21 cellular contexts compared by ENCODE assay signal in genomic region chr6:119108076-119108475, GRCh38. TPM values are rescaled to one million over a fixed set of nuclear protein-coding genes. Genes with fewer than 3 reads are reported as not detected.
A peak's percentile ranks its signal among the peaks of the same experiment; 100 is the strongest.
DNase-seq lines count a peak whose midpoint lies in the region; ATAC-seq and TF ChIP-seq lines count a peak whose summit lies in the region.
"Had no signal": no experiment of that assay in that cellular context is flagged by ENCODE, and none has a peak within 500 bp of the region (broad histone marks: within the 10 kb centered on the region; RNA-seq: fewer than 3 reads in every experiment).

No MANE protein-coding gene starts in this region.

- no peaks in the 10 kb centered on the region for H3K9me3 ChIP-seq in GM23248 (ENCODE audit: low read depth)
- H3K9me3 ChIP-seq: BLaER1, Caco-2 had no signal

- peak overlapping the region; percentile 5 for H3K27ac Mint-ChIP-seq in activated T-cell treated with anti-CD3 and anti-CD28 coated beads, Interleukin-2, amount 50 U/mL, for 24 hours
- peak overlapping the region; percentile 45 for H3K27ac Mint-ChIP-seq in activated T-helper 1 cell treated with anti-CD3 and anti-CD28 coated beads, Interleukin-12 subunit alpha, Interleukin-12 subunit beta, Interleukin-2, Interleukin-4 antibody, amounts not matched to agents 30 ng/mL and 10 ng/mL and 1 ng/mL, durations not matched to agents 14 hours and 24 hours and 36 hours
- peak overlapping the region; percentile 33 for H3K27ac Mint-ChIP-seq in endothelial cell (ENCODE audit: unreplicated experiment)
- H3K27ac Mint-ChIP-seq: B cell; CD8-positive, alpha-beta T cell; GM23338; H9 had no signal

- no peaks in the 10 kb centered on the region for H3K9me3 Mint-ChIP-seq in activated T-cell treated with anti-CD3 and anti-CD28 coated beads, Interleukin-2, amount 50 U/mL, for 24 hours
- no peaks in the 10 kb centered on the region for H3K9me3 Mint-ChIP-seq in activated T-helper 1 cell treated with anti-CD3 and anti-CD28 coated beads, Interleukin-12 subunit alpha, Interleukin-12 subunit beta, Interleukin-2, Interleukin-4 antibody, amounts not matched to agents 30 ng/mL and 10 ng/mL and 1 ng/mL, durations not matched to agents 14 hours and 24 hours and 36 hours
- no peaks in the 10 kb centered on the region for H3K9me3 Mint-ChIP-seq in endothelial cell (ENCODE audit: unreplicated experiment)
- H3K9me3 Mint-ChIP-seq: CD8-positive, alpha-beta T cell; GM23338; H9 had no signal

- H3K9ac ChIP-seq in GM23248: no peak overlapping the region
- H3K9ac ChIP-seq: BLaER1 had no signal

- H3K4me2 ChIP-seq in GM23248 (ENCODE audit: unreplicated experiment): no peak overlapping the region
- H3K4me2 ChIP-seq: BLaER1, GM23338 had no signal

- no peaks in the 10 kb centered on the region for H3K36me3 Mint-ChIP-seq in activated T-cell treated with anti-CD3 and anti-CD28 coated beads, Interleukin-2, amount 50 U/mL, for 24 hours (ENCODE audit: low read depth)
- no peaks in the 10 kb centered on the region for H3K36me3 Mint-ChIP-seq in activated T-helper 1 cell treated with anti-CD3 and anti-CD28 coated beads, Interleukin-12 subunit alpha, Interleukin-12 subunit beta, Interleukin-2, Interleukin-4 antibody, amounts not matched to agents 30 ng/mL and 10 ng/mL and 1 ng/mL, durations not matched to agents 14 hours and 24 hours and 36 hours (ENCODE audit: low read depth)
- no peaks in the 10 kb centered on the region for H3K36me3 Mint-ChIP-seq in endothelial cell (ENCODE audit: low read depth, unreplicated experiment)
- H3K36me3 Mint-ChIP-seq: CD4-positive, CD25-positive, alpha-beta regulatory T cell; CD8-positive, alpha-beta T cell had no signal

- H3K27me3 Mint-ChIP-seq in activated T-cell treated with anti-CD3 and anti-CD28 coated beads, Interleukin-2, amount 50 U/mL, for 24 hours: no peaks in the 10 kb centered on the region
- H3K27me3 Mint-ChIP-seq in activated T-helper 1 cell treated with anti-CD3 and anti-CD28 coated beads, Interleukin-12 subunit alpha, Interleukin-12 subunit beta, Interleukin-2, Interleukin-4 antibody, amounts not matched to agents 30 ng/mL and 10 ng/mL and 1 ng/mL, durations not matched to agents 14 hours and 24 hours and 36 hours (ENCODE audit: insufficient read depth): no peaks in the 10 kb centered on the region
- H3K27me3 Mint-ChIP-seq in endothelial cell (ENCODE audit: unreplicated experiment): peaks cover 2% of the 10 kb centered on the region
- H3K27me3 Mint-ChIP-seq: CD4-positive, CD25-positive, alpha-beta regulatory T cell had no signal

- H3K27me3 ChIP-seq in GM23248 (replicated peaks; ENCODE audit: insufficient read depth): no peaks in the 10 kb centered on the region
- H3K27me3 ChIP-seq: BLaER1 had no signal

- no peak overlapping the region for H3K27ac ChIP-seq in GM23248
- H3K27ac ChIP-seq: 22Rv1, BLaER1, C4-2B had no signal

- H3K4me3 Mint-ChIP-seq in activated T-cell treated with anti-CD3 and anti-CD28 coated beads, Interleukin-2, amount 50 U/mL, for 24 hours: no peak overlapping the region
- H3K4me3 Mint-ChIP-seq in activated T-helper 1 cell treated with anti-CD3 and anti-CD28 coated beads, Interleukin-12 subunit alpha, Interleukin-12 subunit beta, Interleukin-2, Interleukin-4 antibody, amounts not matched to agents 30 ng/mL and 10 ng/mL and 1 ng/mL, durations not matched to agents 14 hours and 24 hours and 36 hours: no peak overlapping the region
- no peak overlapping the region for H3K4me3 Mint-ChIP-seq in endothelial cell (ENCODE audit: unreplicated experiment)
- H3K4me3 Mint-ChIP-seq: B cell; CD4-positive, CD25-positive, alpha-beta regulatory T cell; CD8-positive, alpha-beta T cell; GM23338; H9 had no signal

- no peaks in the 10 kb centered on the region for H3K36me3 ChIP-seq in GM23248 (ENCODE audit: low read depth)
- H3K36me3 ChIP-seq: BLaER1 had no signal

- no peaks in the 10 kb centered on the region for H3K9me2 ChIP-seq in GM23248 (ENCODE audit: insufficient read depth)

- intact Hi-C loops in activated T-helper 1 cell treated with anti-CD3 and anti-CD28 coated beads, Interleukin-12 subunit alpha, Interleukin-12 subunit beta, Interleukin-2, Interleukin-4 antibody, amounts not matched to agents 30 ng/mL and 10 ng/mL and 1 ng/mL, durations not matched to agents 14 hours and 24 hours and 36 hours (cut with micrococcal nuclease): no loop called here
- intact Hi-C loops in Right ventricle myocardium inferior (cut with DNase I): no loop called here

- 48 to 54% methylated on average over 3 of the region's 3 CpGs for WGBS in GM23248 (ENCODE audit: low coverage in 1 of 2, low lambda C conversion rate in 2 of 2, missing lambda C conversion rate in 2 of 2), 2 experiments

- no peak overlapping the region for H3K4me3 ChIP-seq in GM23248
- H3K4me3 ChIP-seq: BLaER1, GM23338 had no signal

- no peaks in the 10 kb centered on the region for H4K20me1 ChIP-seq in GM23248 (ENCODE audit: insufficient read depth)
- H4K20me1 ChIP-seq: BLaER1 had no signal

- H3K4me1 ChIP-seq in GM23248 (ENCODE audit: insufficient read depth): peaks cover 15% of the 10 kb centered on the region
- H3K4me1 ChIP-seq: BLaER1, Caco-2 had no signal

- H3K4me1 Mint-ChIP-seq in activated T-cell treated with anti-CD3 and anti-CD28 coated beads, Interleukin-2, amount 50 U/mL, for 24 hours (ENCODE audit: low read depth): peaks cover 37% of the 10 kb centered on the region
- peaks cover 14% of the 10 kb centered on the region for H3K4me1 Mint-ChIP-seq in activated T-helper 1 cell treated with anti-CD3 and anti-CD28 coated beads, Interleukin-12 subunit alpha, Interleukin-12 subunit beta, Interleukin-2, Interleukin-4 antibody, amounts not matched to agents 30 ng/mL and 10 ng/mL and 1 ng/mL, durations not matched to agents 14 hours and 24 hours and 36 hours (ENCODE audit: low read depth)
- H3K4me1 Mint-ChIP-seq in endothelial cell (ENCODE audit: unreplicated experiment): peaks cover 18% of the 10 kb centered on the region

- in situ Hi-C loops in GM23248 (cut with MboI): loop anchor here (25.0 kb wide), 1 partner anchor 821 kb away; no protein-coding TSS in a partner anchor

- no peaks in the 10 kb centered on the region for H3F3A ChIP-seq in GM23248 (ENCODE audit: insufficient read depth)

- no peak for ATAC-seq in Right ventricle myocardium inferior
- ATAC-seq: CD8-positive, alpha-beta T cell; GM23338; HCT116 had no signal

- H3K79me2 ChIP-seq in GM23248 (ENCODE audit: insufficient read depth): no peaks in the 10 kb centered on the region

- TF ChIP-seq CTCF in endothelial cell (IDR thresholded peaks at IDR 0.05; ENCODE audit: unreplicated experiment): no peak

- no peak overlapping the region for H2AFZ ChIP-seq in GM23248
- H2AFZ ChIP-seq: GM23338 had no signal

- DNase-seq in DMS53 (lab: John Stamatoyannopoulos, UW) (peak; percentile 69), DMS53 treated with DMSO at 0.1 percent for 48 hours (lab: John Stamatoyannopoulos, UW; ENCODE audit: unreplicated experiment) (no peak), endothelial cell (ENCODE audit: low spot score) (no peak), Right ventricle myocardium inferior (ENCODE audit: missing footprints) (no peak), GM23248 (no peak)
- DNase-seq in activated T-cell treated with anti-CD3 and anti-CD28 coated beads, Interleukin-2, amount 50 U/mL, for 24 hours: no peak
- DNase-seq in activated T-cell treated with anti-CD3 and anti-CD28 coated beads, Interleukin-2, amount 50 U/mL, for 1 hour: no peak
- DNase-seq in activated T-helper 1 cell treated with anti-CD3 and anti-CD28 coated beads, Interleukin-12 subunit alpha, Interleukin-12 subunit beta, Interleukin-2, Interleukin-4 antibody, amounts not matched to agents 30 ng/mL and 10 ng/mL and 1 ng/mL, durations not matched to agents 14 hours and 24 hours and 36 hours (ENCODE audit: low spot score): no peak
- DNase-seq: Caco-2; CD4-positive, CD25-positive, alpha-beta regulatory T cell; CD8-positive, alpha-beta T cell; DMS153; DMS79 treated with DMSO at 0.1 percent for 48 hours; GF-D8; H9 had no signal

RNA-seq across cellular contexts. Expression of gene FAM184A, which starts 29.6 kb away (rescaled TPM):
- total RNA-seq in activated T-helper 1 cell treated with anti-CD3 and anti-CD28 coated beads, Interleukin-12 subunit alpha, Interleukin-12 subunit beta, Interleukin-2, Interleukin-4 antibody, amounts not matched to agents 30 ng/mL and 10 ng/mL and 1 ng/mL, durations not matched to agents 14 hours and 24 hours and 36 hours: 9.0 and 9.4 TPM in 2 replicates
- total RNA-seq in endothelial cell (ENCODE audit: unreplicated experiment) (134 TPM), Right ventricle myocardium inferior (2.4 TPM)
- total RNA-seq in GM23248 (2014; rRNA removed; shearing (Covaris generic)): not detected in 2 replicates
- polyA plus RNA-seq in GM23248 (2016; fragmentation: Nextera tagmentation; extraction: Ambion mirVana): 0.25 TPM in 1 of 2 replicates, not detected in the other

Comparison
In these comparisons a context has a peak if more than half of its experiments do, and no peak if none do; other contexts are left out.
1. RNA of gene FAM184A, which starts 29.6 kb away (total RNA-seq): 134 TPM in endothelial cell (single experiment); 9.0 to 9.4 TPM in activated T-helper 1 cell treated with anti-CD3 and anti-CD28 coated beads, Interleukin-12 subunit alpha, Interleukin-12 subunit beta, Interleukin-2, Interleukin-4 antibody, amounts not matched to agents 30 ng/mL and 10 ng/mL and 1 ng/mL, durations not matched to agents 14 hours and 24 hours and 36 hours, 2.4 TPM in Right ventricle myocardium inferior (single experiment) and not detected in GM23248; every median in the first group is over 10 times any median in the second.
2. Peak in every context shown above with its lines, with median percentiles within 50 percentile points of each other: H3K27ac Mint-ChIP-seq.